In the genomic region with DNA sequence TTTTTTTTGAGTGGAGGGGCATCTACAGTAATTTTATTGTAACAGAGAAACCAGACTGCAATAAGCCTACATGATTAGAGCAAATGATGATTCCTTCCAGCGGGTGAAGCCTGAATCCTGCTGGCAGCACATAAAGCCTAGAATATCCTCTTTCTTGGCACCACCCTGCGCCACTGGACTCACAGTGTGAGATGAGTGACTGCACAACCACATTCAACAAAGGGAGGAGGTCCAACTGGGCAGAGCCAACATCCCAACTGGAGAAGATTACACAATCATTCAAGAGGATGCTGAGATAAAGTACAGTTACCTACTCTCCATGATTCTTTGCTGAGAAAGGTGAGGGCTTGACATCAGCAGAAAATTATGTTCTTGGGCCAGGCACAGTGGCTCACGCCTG, we compare ENCODE assay signal across 28 cellular contexts.
DNase-seq lines count a peak whose midpoint lies in the region; ATAC-seq, FAIRE-seq and TF ChIP-seq lines count a peak whose summit lies in the region.
"Had no signal": no experiment of that assay in that cellular context is flagged by ENCODE, and none has a peak within 500 bp of the region (broad histone marks: within the 10 kb centered on the region; RNA-seq: fewer than 3 reads in every experiment).

No MANE protein-coding gene starts in this region.

- in situ Hi-C loops in IMR-90 (cut with MboI; ENCODE audit: low sequenced_read_pairs), result no loop called here
- in situ Hi-C loops in K562 (cut with MboI), result no loop called here

- H3K23ac ChIP-seq in IMR-90 (ENCODE audit: low read depth, low read length), result no peak overlapping the region

- no peak overlapping the region for H2AFZ ChIP-seq in IMR-90 (replicated peaks; ENCODE audit: low read length, poor library complexity)
- H2AFZ ChIP-seq in K562 (ENCODE audit: low read depth, low read length), result no peak overlapping the region

- no peak overlapping the region for H2BK5ac ChIP-seq in IMR-90 (ENCODE audit: low read depth, low read length, poor library complexity, severe bottlenecking)

- H2BK15ac ChIP-seq in IMR-90 (ENCODE audit: low read depth, low read length), result no peak overlapping the region; the same call in 2 of the 3 replicates

- H2AK9ac ChIP-seq in IMR-90 (replicated peaks; ENCODE audit: low read depth, low read length, poor library complexity), result no peak overlapping the region

- no CpG with 5 or more reads among the region's 3 CpGs for WGBS in IMR-90 (ENCODE audit: extremely low coverage in 2 of 2, insufficient read length in 1 of 2), 2 experiments
- WGBS in K562 (ENCODE audit: insufficient coverage, low coverage, missing lambda C conversion rate), result 0% methylated on average over 3 of the region's 3 CpGs

- H3K4me1 Mint-ChIP-seq in activated CD4-positive, alpha-beta T cell treated with anti-CD3 and anti-CD28 coated beads, Interleukin-2, amount 10 ng/mL, durations not matched to agents 7 days and 5 days, result no peaks in the 10 kb centered on the region
- H3K4me1 Mint-ChIP-seq: B cell had no signal

- H3K56ac ChIP-seq in IMR-90 (ENCODE audit: extremely low read depth, insufficient read depth, low read length), result no peak overlapping the region

- H3K9me1 ChIP-seq in IMR-90 (ENCODE audit: insufficient read depth, low read length) (0 out of 2 replicates have a peak, but pooled peaks cover 2% of the 10 kb centered on the region), K562 (ENCODE audit: control insufficient read depth, insufficient read depth, low read length) (no peaks in the 10 kb centered on the region)

- H3K4me1 ChIP-seq in IMR-90 (ENCODE audit: control insufficient read depth, insufficient read depth, low read length) (no peaks in the 10 kb centered on the region; the same call in 1 of the 2 replicates), K562 (replicated peaks in 1 of 2; ENCODE audit: control insufficient read depth in 2 of 2, insufficient read depth in 2 of 2, low read length in 2 of 2) (no peaks in the 10 kb centered on the region)
- H3K4me1 ChIP-seq: BLaER1 treated with 17β-estradiol and CSF1 and Interleukin-3, amounts not matched to agents 10 nM and 100 nM had no signal

- TF ChIP-seq RAD21 in IMR-90 (IDR thresholded peaks at IDR 0.05; ENCODE audit: low read length) (no peak), K562 (CRISPR knock-in tag; conservative IDR thresholded peaks at IDR 0.05 in 1 of 2, IDR thresholded peaks at IDR 0.05 in 1 of 2) (no peak)

- TF ChIP-seq POLR2A in IMR-90 (IDR thresholded peaks at IDR 0.05; ENCODE audit: low read depth, low read length) (no peak), K562 (conservative IDR thresholded peaks at IDR 0.05) (no peak)

- H3K9me3 Mint-ChIP-seq in activated CD4-positive, alpha-beta T cell treated with anti-CD3 and anti-CD28 coated beads, Interleukin-2, amount 10 ng/mL, durations not matched to agents 7 days and 5 days, result peaks cover 3% of the 10 kb centered on the region

- no peak overlapping the region for H4K91ac ChIP-seq in IMR-90 (ENCODE audit: insufficient read depth, low read depth, low read length)

- dilution Hi-C loops in IMR-90 (cut with HindIII; ENCODE audit: low sequenced_read_pairs, unreplicated experiment), result no loop called here

- H3K79me1 ChIP-seq in IMR-90 (ENCODE audit: low read depth in 1 of 2, low read length in 2 of 2), result no peaks in the 10 kb centered on the region

- H3K36me3 ChIP-seq in IMR-90 (ENCODE audit: control insufficient read depth, insufficient read depth, low read length) (no peaks in the 10 kb centered on the region), K562 (ENCODE audit: control insufficient read depth, insufficient read depth, low read length) (no peaks in the 10 kb centered on the region)
- H3K36me3 ChIP-seq: BLaER1 treated with 17β-estradiol and CSF1 and Interleukin-3, amounts not matched to agents 10 nM and 100 nM had no signal

- no peak overlapping the region for H3K4me2 ChIP-seq in IMR-90 (ENCODE audit: low read depth, low read length)
- no peak overlapping the region for H3K4me2 ChIP-seq in K562 (ENCODE audit: insufficient read depth, low read length)
- H3K4me2 ChIP-seq: A549; BLaER1 treated with 17β-estradiol and CSF1 and Interleukin-3, amounts not matched to agents 10 nM and 100 nM had no signal

- no peak overlapping the region for H3K4ac ChIP-seq in IMR-90 (ENCODE audit: low read depth, low read length)

- no peaks in the 10 kb centered on the region for H3K79me2 ChIP-seq in K562 (ENCODE audit: control insufficient read depth, insufficient read depth, low read length)

- no peak overlapping the region for H2AK5ac ChIP-seq in IMR-90 (ENCODE audit: low read depth, low read length)

- no peak overlapping the region for H3K14ac ChIP-seq in IMR-90 (replicated peaks; ENCODE audit: low read depth, low read length)

- POLR2A ChIA-PET in activated CD4-positive, alpha-beta T cell treated with anti-CD3 and anti-CD28 coated beads, Interleukin-2, amount 10 ng/mL, durations not matched to agents 7 days and 5 days (lab: Charles Lee), result no interaction called here
- POLR2A ChIA-PET in IMR-90 (lab: Charles Lee; ENCODE audit: unreplicated experiment) (no interaction called here), K562 (lab: Yijun Ruan, JAX) (no interaction called here)

- H4K8ac ChIP-seq in IMR-90 (ENCODE audit: low read depth in 2 of 2, low read length in 2 of 2), result no peak overlapping the region

- peak overlapping the region; percentile 21 for H3K27ac Mint-ChIP-seq in activated CD4-positive, alpha-beta T cell treated with anti-CD3 and anti-CD28 coated beads, Interleukin-2, amount 10 ng/mL, durations not matched to agents 7 days and 5 days
- H3K27ac Mint-ChIP-seq: B cell; CD4-positive, alpha-beta T cell; CD8-positive, alpha-beta T cell had no signal

- intact Hi-C loops in IMR-90 (cut with micrococcal nuclease), result no loop called here
- intact Hi-C loops in K562 (cut with micrococcal nuclease), result no loop called here

- BruUV-seq in IMR-90 (replicated peaks; lab: Mats Ljungman, UMichigan), result no TSS peak
- BruUV-seq in K562 (replicated peaks; lab: Mats Ljungman, UMichigan), result no TSS peak

- H3K27me3 Mint-ChIP-seq in activated CD4-positive, alpha-beta T cell treated with anti-CD3 and anti-CD28 coated beads, Interleukin-2, amount 10 ng/mL, durations not matched to agents 7 days and 5 days, result peaks cover 12% of the 10 kb centered on the region
- H3K27me3 Mint-ChIP-seq: B cell; CD4-positive, alpha-beta T cell had no signal

- no peaks in the 10 kb centered on the region for H3K9me3 ChIP-seq in IMR-90 (ENCODE audit: control insufficient read depth, insufficient read depth, low read length)
- no peaks in the 10 kb centered on the region for H3K9me3 ChIP-seq in K562 (replicated peaks; ENCODE audit: control insufficient read depth, insufficient read depth, low read depth, low read length)
- H3K9me3 ChIP-seq: Caco-2 had no signal

- no peak overlapping the region for H3K9ac ChIP-seq in IMR-90 (ENCODE audit: low read depth, low read length)
- no peak overlapping the region for H3K9ac ChIP-seq in K562 (ENCODE audit: insufficient read depth in 1 of 2, low read depth in 2 of 2, low read length in 2 of 2)
- H3K9ac ChIP-seq: BLaER1 treated with 17β-estradiol and CSF1 and Interleukin-3, amounts not matched to agents 10 nM and 100 nM had no signal

- no peak overlapping the region for H2BK20ac ChIP-seq in IMR-90 (ENCODE audit: low read depth, low read length)

- H4K20me1 ChIP-seq in IMR-90 (ENCODE audit: insufficient read depth, low read length) (no peaks in the 10 kb centered on the region), K562 (replicated peaks; ENCODE audit: control insufficient read depth, insufficient read depth, low read length) (no peaks in the 10 kb centered on the region)
- H4K20me1 ChIP-seq: BLaER1 treated with 17β-estradiol and CSF1 and Interleukin-3, amounts not matched to agents 10 nM and 100 nM had no signal

- TF ChIP-seq CTCF in IMR-90 (conservative IDR thresholded peaks at IDR 0.05; ENCODE audit: low read depth, low read length) (no peak), K562 (IDR thresholded peaks at IDR 0.05 in 2 of 3, conservative IDR thresholded peaks at IDR 0.05 in 1 of 3; ENCODE audit: insufficient read depth in 2 of 3, low read depth in 1 of 3, low read length in 3 of 3) (no peak)

- no peak overlapping the region for H4K5ac ChIP-seq in IMR-90 (ENCODE audit: low read depth, low read length)

- H3K18ac ChIP-seq in IMR-90 (ENCODE audit: low read depth, low read length), result no peak overlapping the region

- H3K36me3 Mint-ChIP-seq in activated CD4-positive, alpha-beta T cell treated with anti-CD3 and anti-CD28 coated beads, Interleukin-2, amount 10 ng/mL, durations not matched to agents 7 days and 5 days (ENCODE audit: low read depth), result no peaks in the 10 kb centered on the region
- H3K36me3 Mint-ChIP-seq: CD8-positive, alpha-beta T cell had no signal

- H3K27ac ChIP-seq in IMR-90 (ENCODE audit: insufficient read depth, low read length) (no peak overlapping the region), K562 (ENCODE audit: extremely low read depth, low read depth, low read length) (no peak overlapping the region)
- H3K27ac ChIP-seq: 22Rv1; A549; BLaER1 treated with 17β-estradiol and CSF1 and Interleukin-3, amounts not matched to agents 10 nM and 100 nM; C4-2B had no signal

- H3K4me3 ChIP-seq in IMR-90 (ENCODE audit: insufficient read depth, low read depth, low read length), result no peak overlapping the region
- H3K4me3 ChIP-seq in K562, result no peak overlapping the region
- H3K4me3 ChIP-seq: A549; BLaER1 treated with 17β-estradiol and CSF1 and Interleukin-3, amounts not matched to agents 10 nM and 100 nM; GM12878 had no signal

- ATAC-seq in IMR-90 (ENCODE audit: low read depth) (no peak), K562 (no peak), HG02852 (IDR thresholded peaks at IDR 0.05; ENCODE audit: unreplicated experiment) (no peak)
- ATAC-seq: A549; CD8-positive, alpha-beta T cell; GM12878 had no signal

- CTCF ChIA-PET in activated CD4-positive, alpha-beta T cell treated with anti-CD3 and anti-CD28 coated beads, Interleukin-2, amount 10 ng/mL, durations not matched to agents 7 days and 5 days (lab: Charles Lee), result no interaction called here
- CTCF ChIA-PET in IMR-90 (lab: Yijun Ruan, JAX) (no interaction called here), K562 (lab: Yijun Ruan, JAX; ENCODE audit: low intra/inter-chr PET ratio) (no interaction called here)

- no peak overlapping the region for H3K4me3 Mint-ChIP-seq in activated CD4-positive, alpha-beta T cell treated with anti-CD3 and anti-CD28 coated beads, Interleukin-2, amount 10 ng/mL, durations not matched to agents 7 days and 5 days
- H3K4me3 Mint-ChIP-seq: B cell; CD4-positive, alpha-beta T cell; CD8-positive, alpha-beta T cell had no signal

- no peak for FAIRE-seq in K562 (lab: Jason Lieb, UNC)
- FAIRE-seq in GM19239 (lab: Jason Lieb, UNC), result no peak
- FAIRE-seq: A549, GM12878, GM12892, GM18507 had no signal

- no peak for DNase-seq in activated CD4-positive, alpha-beta T cell treated with anti-CD3 and anti-CD28 coated beads, Interleukin-2, amount 10 ng/mL, durations not matched to agents 7 days and 5 days
- DNase-seq in activated CD4-positive, alpha-beta T cell treated with anti-CD3 and anti-CD28 coated beads, Interleukin-2, amount 50 U/mL, for 48 hours, result no peak
- DNase-seq in IMR-90 (no peak), NCI-H226 (peak; percentile 53), K562 (ENCODE audit: extremely low read depth in 1 of 4, low spot score in 3 of 4) (no peak), GM19239 (ENCODE audit: insufficient read length, low spot score) (no peak), D341Med (ENCODE audit: low spot score) (no peak)
- DNase-seq: AML-193; Caco-2; Calu3; CD4-positive, alpha-beta T cell; CD8-positive, alpha-beta T cell; DMS 273 treated with DMSO at 0.1 percent for 48 hours; DMS153; DMS53; DMS79; DND-41; EL; GDM1 had no signal

- H3K27me3 ChIP-seq in IMR-90 (ENCODE audit: control insufficient read depth, insufficient read depth, low read length) (no peaks in the 10 kb centered on the region), K562 (ENCODE audit: control insufficient read depth in 2 of 2, insufficient read depth in 2 of 2, low read length in 2 of 2) (peaks cover 0 to 17% of the 10 kb centered on the region in 2 experiments; a peak in 2 of 5 replicates)
- H3K27me3 ChIP-seq: BLaER1 treated with 17β-estradiol and CSF1 and Interleukin-3, amounts not matched to agents 10 nM and 100 nM had no signal

- no peak overlapping the region for H2BK120ac ChIP-seq in IMR-90 (ENCODE audit: low read depth, low read length)

- TF ChIP-seq EP300 in K562 (IDR thresholded peaks at IDR 0.05; ENCODE audit: low read length), result no peak
